In genomic region chr18:23650963-23651927, GRCh38 we compare ENCODE assay signal across 14 cellular contexts. TPM values are rescaled to one million over a fixed set of nuclear protein-coding genes. Genes with fewer than 3 reads are reported as not detected.
DNase-seq lines count a peak whose midpoint lies in the region; ATAC-seq, FAIRE-seq and TF ChIP-seq lines count a peak whose summit lies in the region.
"Had no signal": no experiment of that assay in that cellular context is flagged by ENCODE, and none has a peak within 500 bp of the region (broad histone marks: within the 10 kb centered on the region; RNA-seq: fewer than 3 reads in every experiment).

No MANE protein-coding gene starts in this region.

- H4K20me1 ChIP-seq in endothelial cell of umbilical vein (replicated peaks; ENCODE audit: control insufficient read depth, extremely low read depth, insufficient read depth, low read length) (no peaks in the 10 kb centered on the region), neural cell (ENCODE audit: insufficient read depth) (no peaks in the 10 kb centered on the region)

- dilution Hi-C loops in endothelial cell of umbilical vein (cut with MboI; ENCODE audit: extremely low pct_ligation_motif_present, low sequenced_read_pairs), result no loop called here

- H3K27me3 Mint-ChIP-seq in natural killer cell (ENCODE audit: low read depth in 2 of 2), result peaks cover 9 to 51% of the 10 kb centered on the region in 2 donors

- DNase-seq in Daoy (ENCODE audit: low read depth) (peak; percentile 64), NB4 (ENCODE audit: low read depth) (peak; percentile 37), endothelial cell of umbilical vein (ENCODE audit: low read depth, low spot score) (peak; percentile 51), NCI-H1048 (lab: John Stamatoyannopoulos, UW) (no peak), Peyer's patch (no peak), natural killer cell (no peak)
- DNase-seq: activated CD4-positive, alpha-beta T cell treated with anti-CD3 and anti-CD28 coated beads for 1 hour; activated naive CD8-positive, alpha-beta T cell treated with anti-CD3 and anti-CD28 coated beads, Interleukin-2, amount 10 ng/mL, durations not matched to agents 7 days and 5 days; DND-41; hippocampal formation; posterior cingulate gyrus had no signal

- H3K9me3 Mint-ChIP-seq in natural killer cell, result no peaks in the 10 kb centered on the region
- H3K9me3 Mint-ChIP-seq: activated naive CD8-positive, alpha-beta T cell treated with anti-CD3 and anti-CD28 coated beads, Interleukin-2, amount 10 ng/mL, durations not matched to agents 7 days and 5 days had no signal

- intact Hi-C loops in endothelial cell of umbilical vein (cut with micrococcal nuclease) (no loop called here), natural killer cell (cut with micrococcal nuclease) (no loop called here)

- no peak overlapping the region for H3K4me3 ChIP-seq in NB4 (ENCODE audit: low read depth, low read length)
- no peak overlapping the region for H3K4me3 ChIP-seq in endothelial cell of umbilical vein (replicated peaks in 1 of 3; ENCODE audit: insufficient read depth in 1 of 3, low read depth in 1 of 3, low read length in 3 of 3)
- H3K4me3 ChIP-seq in neural cell (ENCODE audit: low read length), result no peak overlapping the region
- no peak overlapping the region for H3K4me3 ChIP-seq in Peyer's patch

- H2AFZ ChIP-seq in endothelial cell of umbilical vein (ENCODE audit: low read depth, low read length), result no peak overlapping the region
- H2AFZ ChIP-seq in neural cell (ENCODE audit: low read depth, low read length), result peak overlapping the region; percentile 1

- no peaks in the 10 kb centered on the region for H3K4me1 Mint-ChIP-seq in natural killer cell
- H3K4me1 Mint-ChIP-seq: activated naive CD8-positive, alpha-beta T cell treated with anti-CD3 and anti-CD28 coated beads, Interleukin-2, amount 10 ng/mL, durations not matched to agents 7 days and 5 days had no signal

- H3K27ac ChIP-seq in endothelial cell of umbilical vein (ENCODE audit: insufficient read depth, low read depth, low read length), result no peak overlapping the region
- H3K27ac ChIP-seq in neural cell (ENCODE audit: low read length), result no peak overlapping the region
- no peak overlapping the region for H3K27ac ChIP-seq in Peyer's patch
- H3K27ac ChIP-seq: KMS-11 had no signal

- H3K9me2 ChIP-seq in neural cell (ENCODE audit: insufficient read depth, low read length), result no peaks in the 10 kb centered on the region

- no peaks in the 10 kb centered on the region for H3K9me3 ChIP-seq in endothelial cell of umbilical vein (replicated peaks; ENCODE audit: control insufficient read depth, insufficient read depth, low read length)
- H3K9me3 ChIP-seq in neural cell (ENCODE audit: low read length), result no peaks in the 10 kb centered on the region
- H3K9me3 ChIP-seq in Peyer's patch, result no peaks in the 10 kb centered on the region

- peaks cover 0 to 4% of the 10 kb centered on the region in 2 experiments for H3K27me3 ChIP-seq in endothelial cell of umbilical vein (ENCODE audit: control insufficient read depth in 2 of 2, insufficient read depth in 2 of 2, low read length in 2 of 2)
- no peaks in the 10 kb centered on the region for H3K27me3 ChIP-seq in neural cell (ENCODE audit: insufficient read depth, low read depth, low read length)
- no peaks in the 10 kb centered on the region for H3K27me3 ChIP-seq in Peyer's patch

- BruUV-seq in endothelial cell of umbilical vein (replicated peaks; lab: Mats Ljungman, UMichigan), result no TSS peak

- CTCF ChIA-PET in endothelial cell of umbilical vein (lab: Charles Lee), result interaction anchor here (1.0 to 2.7 kb wide), 5 partner anchors 9 to 52 kb away, joined by 4 to 11 read pairs (median 6); partner anchors contain the start of gene ANKRD29

- H3K9ac ChIP-seq in endothelial cell of umbilical vein (replicated peaks; ENCODE audit: extremely low read depth, insufficient read depth, low read length), result no peak overlapping the region
- H3K9ac ChIP-seq in neural cell (ENCODE audit: low read length), result no peak overlapping the region
- H3K9ac ChIP-seq: KMS-11 had no signal

- no peak overlapping the region for H3K27ac Mint-ChIP-seq in natural killer cell
- H3K27ac Mint-ChIP-seq: activated naive CD8-positive, alpha-beta T cell treated with anti-CD3 and anti-CD28 coated beads, Interleukin-2, amount 10 ng/mL, durations not matched to agents 7 days and 5 days had no signal

- no peak overlapping the region for H3K4me3 Mint-ChIP-seq in natural killer cell
- H3K4me3 Mint-ChIP-seq: activated naive CD8-positive, alpha-beta T cell treated with anti-CD3 and anti-CD28 coated beads, Interleukin-2, amount 10 ng/mL, durations not matched to agents 7 days and 5 days had no signal

- no peak for TF ChIP-seq EP300 in neural cell (conservative IDR thresholded peaks at IDR 0.05; ENCODE audit: poor library complexity, severe bottlenecking)

- no peak for TF ChIP-seq RAD21 in neural cell (conservative IDR thresholded peaks at IDR 0.05)

- no peak for TF ChIP-seq CTCF in NB4 (IDR thresholded peaks at IDR 0.05; ENCODE audit: low read depth, low read length)
- TF ChIP-seq CTCF in endothelial cell of umbilical vein (IDR thresholded peaks at IDR 0.05; ENCODE audit: extremely low read depth in 1 of 2, insufficient read depth in 1 of 2, low read depth in 1 of 2, low read length in 2 of 2), result no peak
- TF ChIP-seq CTCF in neural cell (IDR thresholded peaks at IDR 0.05; ENCODE audit: poor library complexity, severe bottlenecking), result no peak
- no peak for TF ChIP-seq CTCF in Peyer's patch (IDR thresholded peaks at IDR 0.05)
- TF ChIP-seq CTCF in natural killer cell (IDR thresholded peaks at IDR 0.05), result no peak

- ATAC-seq in natural killer cell (no peak), GM21381 (IDR thresholded peaks at IDR 0.05; ENCODE audit: unreplicated experiment) (no peak)

- H3K4me2 ChIP-seq in endothelial cell of umbilical vein (ENCODE audit: insufficient read depth, low read length) (no peak overlapping the region), neural cell (ENCODE audit: low read length) (no peak overlapping the region)
- H3K4me2 ChIP-seq: KMS-11 had no signal

- no peaks in the 10 kb centered on the region for H3K9me1 ChIP-seq in endothelial cell of umbilical vein (replicated peaks; ENCODE audit: control insufficient read depth, extremely low read depth, insufficient read depth, low read length)

- H3K79me2 ChIP-seq in endothelial cell of umbilical vein (ENCODE audit: control insufficient read depth, insufficient read depth, low read length) (no peaks in the 10 kb centered on the region), neural cell (replicated peaks; ENCODE audit: insufficient read depth, low read length) (no peaks in the 10 kb centered on the region)

- no peaks in the 10 kb centered on the region for H3K36me3 Mint-ChIP-seq in natural killer cell
- H3K36me3 Mint-ChIP-seq: activated naive CD8-positive, alpha-beta T cell treated with anti-CD3 and anti-CD28 coated beads, Interleukin-2, amount 10 ng/mL, durations not matched to agents 7 days and 5 days had no signal

- H3F3A ChIP-seq in neural cell (ENCODE audit: insufficient read depth, low read length, poor library complexity, severe bottlenecking), result no peaks in the 10 kb centered on the region

- TF ChIP-seq POLR2A in NB4 (IDR thresholded peaks at IDR 0.05; ENCODE audit: extremely low read depth, insufficient read length), result no peak
- TF ChIP-seq POLR2A in endothelial cell of umbilical vein (IDR thresholded peaks at IDR 0.05; ENCODE audit: low read depth, low read length), result no peak
- no peak for TF ChIP-seq POLR2A in Peyer's patch (IDR thresholded peaks at IDR 0.05)

- peaks cover 10% of the 10 kb centered on the region for H3K4me1 ChIP-seq in endothelial cell of umbilical vein (ENCODE audit: control insufficient read depth, extremely low read depth, insufficient read depth, low read length)
- H3K4me1 ChIP-seq in Peyer's patch, result no peaks in the 10 kb centered on the region

- FAIRE-seq in endothelial cell of umbilical vein (lab: Jason Lieb, UNC), result no peak

- POLR2A ChIA-PET in endothelial cell of umbilical vein (lab: Charles Lee), result no interaction called here

- H3K36me3 ChIP-seq in endothelial cell of umbilical vein (ENCODE audit: control insufficient read depth in 2 of 2, extremely low read depth in 1 of 2, insufficient read depth in 2 of 2, low read length in 2 of 2) (no peaks in the 10 kb centered on the region), neural cell (ENCODE audit: insufficient read depth, low read length) (no peaks in the 10 kb centered on the region), Peyer's patch (no peaks in the 10 kb centered on the region)

TF ChIP-seq in endothelial cell of umbilical vein, 7 proteins besides CTCF, POLR2A, EP300 and RAD21:
- no peak for TF ChIP-seq EZH2 (IDR thresholded peaks at IDR 0.05; ENCODE audit: borderline replicate concordance, low read depth, low read length, severe bottlenecking)

TF ChIP-seq in neural cell, 6 proteins besides CTCF, POLR2A, EP300 and RAD21 (continues in another document):
- no peak for TF ChIP-seq EZH2 (IDR thresholded peaks at IDR 0.05; ENCODE audit: borderline replicate concordance, insufficient read depth, low read length, poor library complexity, severe bottlenecking)

RNA-seq across cellular contexts. Expression of gene ANKRD29, which starts 11.5 kb away (rescaled TPM):
- 1.6 and 3.9 TPM in 2 replicates for total RNA-seq in Daoy (2014; rRNA removed; shearing (Covaris generic))
- total RNA-seq in endothelial cell of umbilical vein (1.2 and 2.6 TPM in 2 replicates), Peyer's patch (10 to 100 TPM in 1 of 4 donors, 1 to 10 TPM in 3; 4.0 to 18.2 (median 8.1) TPM), natural killer cell (under 1 TPM in 2 of 3 donors, not detected in 1; 0.35 to 0.45 TPM)
- polyA plus RNA-seq in endothelial cell of umbilical vein (0.03 and 0.18 TPM in 2 replicates), neural cell (4.9 and 7.1 TPM in 2 replicates)
- 0.10 and 0.13 TPM in 2 replicates for polyA plus RNA-seq in endothelial cell of umbilical vein (2011; cell fraction: cytosol; rRNA removed)
- polyA plus RNA-seq in endothelial cell of umbilical vein (2011; cell fraction: nucleus; rRNA removed), result 0.57 and 0.63 TPM in 2 replicates
- polyA plus RNA-seq in endothelial cell of umbilical vein (2012), result 1.2 and 1.8 TPM in 2 replicates
- polyA minus RNA-seq in endothelial cell of umbilical vein (not detected in 2 replicates), neural cell (5.4 and 6.8 TPM in 2 replicates)
- polyA minus RNA-seq in endothelial cell of umbilical vein (2011; cell fraction: cytosol; rRNA and poly(A)+ RNA removed), result 7.8 TPM
- polyA minus RNA-seq in endothelial cell of umbilical vein (2011; cell fraction: nucleus; rRNA and poly(A)+ RNA removed), result 0.14 TPM in 1 of 2 replicates, not detected in the other
- total RNA-seq: activated naive CD8-positive, alpha-beta T cell treated with anti-CD3 and anti-CD28 coated beads, Interleukin-2, amount 10 ng/mL, durations not matched to agents 7 days and 5 days had no signal

RNA-seq across cellular contexts. Expression of gene LAMA3, which starts 38.0 kb away (rescaled TPM):
- 1.4 and 5.9 TPM in 2 replicates for total RNA-seq in Daoy (2014; rRNA removed; shearing (Covaris generic))
- total RNA-seq in endothelial cell of umbilical vein (7.1 and 12.3 TPM in 2 replicates), Peyer's patch (10 to 100 TPM; 14.9 to 81.4 (median 69.3) TPM), natural killer cell (not detected)
- polyA plus RNA-seq in endothelial cell of umbilical vein (2.5 and 2.6 TPM in 2 replicates), neural cell (2.2 and 3.4 TPM in 2 replicates)
- 1.9 and 2.5 TPM in 2 replicates for polyA plus RNA-seq in endothelial cell of umbilical vein (2011; cell fraction: cytosol; rRNA removed)
- polyA plus RNA-seq in endothelial cell of umbilical vein (2011; cell fraction: nucleus; rRNA removed), result 8.4 and 9.3 TPM in 2 replicates
- 8.0 and 8.9 TPM in 2 replicates for polyA plus RNA-seq in endothelial cell of umbilical vein (2012)
- polyA minus RNA-seq in endothelial cell of umbilical vein (5.5 and 6.1 TPM in 2 replicates), neural cell (8.3 and 10.4 TPM in 2 replicates)
- polyA minus RNA-seq in endothelial cell of umbilical vein (2011; cell fraction: cytosol; rRNA and poly(A)+ RNA removed), result 9.4 TPM
- polyA minus RNA-seq in endothelial cell of umbilical vein (2011; cell fraction: nucleus; rRNA and poly(A)+ RNA removed), result 7.0 and 10.4 TPM in 2 replicates

Comparison
In these comparisons a context has a peak if more than half of its experiments do, and no peak if none do; other contexts are left out.
1. DNase-seq: peak in Daoy (single experiment), NB4 (single experiment) and endothelial cell of umbilical vein (single experiment); none in NCI-H1048 (single experiment), Peyer's patch (0 of 3) and natural killer cell (single experiment).